ENCODE assay signal across 9 cellular contexts in the genomic region with DNA sequence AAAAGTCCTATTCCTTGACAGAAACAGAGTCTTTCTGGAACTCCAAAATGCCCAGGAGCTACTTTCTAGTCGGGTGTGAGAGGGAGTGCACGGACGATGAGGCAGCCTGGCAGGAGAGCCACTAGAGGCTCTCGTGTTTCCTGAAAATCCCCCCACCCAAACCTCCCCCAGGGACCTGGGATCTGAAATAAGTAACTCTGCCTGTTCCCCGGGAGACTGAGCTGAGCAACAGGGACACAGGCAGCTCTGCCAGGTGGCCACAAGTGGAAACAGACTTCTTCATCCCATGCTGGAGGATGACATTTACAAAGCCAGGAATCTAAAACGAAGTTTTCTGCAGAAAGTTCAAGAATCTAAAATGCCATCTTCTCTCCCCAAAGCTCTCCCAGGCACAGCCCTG.
DNase-seq lines count a peak whose midpoint lies in the region; ATAC-seq and TF ChIP-seq lines count a peak whose summit lies in the region.
"Had no signal": no experiment of that assay in that cellular context is flagged by ENCODE, and none has a peak within 500 bp of the region (broad histone marks: within the 10 kb centered on the region; RNA-seq: fewer than 3 reads in every experiment).

No MANE protein-coding gene starts in this region.

- no peak for DNase-seq in CD4-positive, alpha-beta memory T cell
- DNase-seq in NCI-H2107 treated with DMSO at 0.1 percent for 48 hours (lab: John Stamatoyannopoulos, UW; ENCODE audit: unreplicated experiment) (peak; percentile 72), choroid plexus epithelial cell (ENCODE audit: low read depth) (peak; percentile 24), SKM-1 treated with dmso at 0.1 percent for 144 hours (lab: John Stamatoyannopoulos, UW; ENCODE audit: unreplicated experiment) (no peak), left colon (no peak), NCI-H1436 treated with DMSO at 0.1 percent for 48 hours (lab: John Stamatoyannopoulos, UW) (no peak)
- DNase-seq in naive thymus-derived CD8-positive, alpha-beta T cell: peak in 1 of 10 donors; percentile 45
- DNase-seq: erythroblast had no signal

- H3K4me3 ChIP-seq in CD4-positive, alpha-beta memory T cell (ENCODE audit: low read length in 2 of 2): peak overlapping the region in 1 of 2 donors; percentile 4
- H3K4me3 ChIP-seq in choroid plexus epithelial cell (ENCODE audit: low read depth, low read length): no peak overlapping the region

- POLR2A ChIA-PET in CD4-positive, alpha-beta memory T cell (lab: Charles Lee; ENCODE audit: partially characterized antibody): interaction anchor here (0.7 to 6.7 kb wide), 26 partner anchors 8 to 277 kb away, joined by 3 to 114 read pairs (median 5); a partner anchor contains a TSS
- POLR2A ChIA-PET in naive thymus-derived CD8-positive, alpha-beta T cell (lab: Charles Lee): interaction anchor here (1.0 to 33.5 kb wide), 7 partner anchors 9 to 77 kb away, joined by 3 to 613 read pairs (median 5); a partner anchor contains a TSS

- CTCF ChIA-PET in CD4-positive, alpha-beta memory T cell (lab: Charles Lee; ENCODE audit: partially characterized antibody): interaction anchor here (1.1 to 5.1 kb wide), 13 partner anchors 9 to 164 kb away, joined by 3 to 28 read pairs (median 6); no protein-coding TSS in a partner anchor

- intact Hi-C loops in CD4-positive, alpha-beta memory T cell (cut with micrococcal nuclease): loop anchor here (2.0 kb wide), 3 partner anchors 27 to 77 kb away; a partner anchor contains a TSS
- intact Hi-C loops in left colon (cut with DNase I, micrococcal nuclease): no loop called here

- H3K36me3 ChIP-seq in CD4-positive, alpha-beta memory T cell (ENCODE audit: insufficient read depth, low read length): peaks cover 11% of the 10 kb centered on the region

- peaks cover 0 to 2% (median 0%) of the 10 kb centered on the region in 8 donors for H3K9me3 Mint-ChIP-seq in CD4-positive, alpha-beta memory T cell
- H3K9me3 Mint-ChIP-seq in naive thymus-derived CD8-positive, alpha-beta T cell: no peaks in the 10 kb centered on the region

- no peaks in the 10 kb centered on the region for H3K27me3 ChIP-seq in CD4-positive, alpha-beta memory T cell (ENCODE audit: insufficient read depth, low read length)

- peak overlapping the region; percentile 74 for H3K27ac ChIP-seq in CD4-positive, alpha-beta memory T cell (ENCODE audit: low read depth, low read length)

- H3K36me3 Mint-ChIP-seq in CD4-positive, alpha-beta memory T cell: peaks cover 8 to 58% of the 10 kb centered on the region in 2 donors
- peaks cover 0 to 42% (median 3%) of the 10 kb centered on the region in 3 donors for H3K36me3 Mint-ChIP-seq in naive thymus-derived CD8-positive, alpha-beta T cell

- no peaks in the 10 kb centered on the region for H3K4me1 ChIP-seq in CD4-positive, alpha-beta memory T cell (ENCODE audit: insufficient read depth, low read length)

- peaks cover 0 to 90% (median 38%) of the 10 kb centered on the region in 4 donors for H3K4me1 Mint-ChIP-seq in CD4-positive, alpha-beta memory T cell
- peaks cover 0 to 55% (median 0%) of the 10 kb centered on the region in 4 donors for H3K4me1 Mint-ChIP-seq in naive thymus-derived CD8-positive, alpha-beta T cell

- H3K27me3 Mint-ChIP-seq in CD4-positive, alpha-beta memory T cell: no peaks in the 10 kb centered on the region
- H3K27me3 Mint-ChIP-seq in naive thymus-derived CD8-positive, alpha-beta T cell: no peaks in the 10 kb centered on the region

- TF ChIP-seq CTCF in choroid plexus epithelial cell (conservative IDR thresholded peaks at IDR 0.05; ENCODE audit: low read depth, low read length): no peak

- no peak for ATAC-seq in naive thymus-derived CD8-positive, alpha-beta T cell
- no peak for ATAC-seq in GM21825 (IDR thresholded peaks at IDR 0.05; ENCODE audit: unreplicated experiment)
- no peak for ATAC-seq in left colon

- H3K9me3 ChIP-seq in CD4-positive, alpha-beta memory T cell (ENCODE audit: control insufficient read depth in 1 of 2, low read length in 2 of 2): no peaks in the 10 kb centered on the region

- H3K4me3 Mint-ChIP-seq in CD4-positive, alpha-beta memory T cell: peak overlapping the region in 7 of 8 donors; percentile 61 to 88 (median 81)
- H3K4me3 Mint-ChIP-seq in naive thymus-derived CD8-positive, alpha-beta T cell: peak overlapping the region in 7 of 10 donors; percentile 70 to 91 (median 83)

- peak overlapping the region in 6 of 7 donors; percentile 96 to 99 (median 97) for H3K27ac Mint-ChIP-seq in CD4-positive, alpha-beta memory T cell
- peak overlapping the region in 1 of 10 donors; percentile 97 for H3K27ac Mint-ChIP-seq in naive thymus-derived CD8-positive, alpha-beta T cell

Comparison
In these comparisons a context has a peak if more than half of its experiments do, and no peak if none do; other contexts are left out.
1. DNase-seq: peak in NCI-H2107 treated with DMSO at 0.1 percent for 48 hours (single experiment) and choroid plexus epithelial cell (single experiment); none in CD4-positive, alpha-beta memory T cell (0 of 5), SKM-1 treated with dmso at 0.1 percent for 144 hours (single experiment), left colon (0 of 2) and NCI-H1436 treated with DMSO at 0.1 percent for 48 hours (single experiment).